In genomic region chr19:58581227-58582141, GRCh38 we compare ENCODE assay signal across 8 cellular contexts. TPM values are rescaled to one million over a fixed set of nuclear protein-coding genes. Genes with fewer than 3 reads are reported as not detected.
DNase-seq lines count a peak whose midpoint lies in the region; ATAC-seq and TF ChIP-seq lines count a peak whose summit lies in the region.

No MANE protein-coding gene starts in this region.

- DNase-seq in Caco-2 (peak; percentile 43 to 58), dedifferentiated amniotic fluid mesenchymal stem cell (ENCODE audit: extremely low spot score) (peak; percentile 78), lung microvascular endothelial cell (ENCODE audit: low read depth in 2 of 2) (peak; percentile 92 to 93), NCI-H510A treated with DMSO at 0.1 percent for 48 hours (lab: John Stamatoyannopoulos, UW) (no peak), NCI-H82 (lab: John Stamatoyannopoulos, UW) (no peak)
- peak; percentile 85 for DNase-seq in activated CD4-positive, alpha-beta T cell treated with anti-CD3 and anti-CD28 coated beads for 1 hour
- DNase-seq in stimulated activated CD8-positive, alpha-beta memory T cell treated with anti-CD3 and anti-CD28 coated beads, Interleukin-12 subunit alpha, Interleukin-12 subunit beta, amount 100 ng/mL, for 24 hours (ENCODE audit: extremely low read depth) = peak; percentile 69

- CTCF ChIA-PET in Caco-2 (lab: Charles Lee) = no interaction called here

- POLR2A ChIA-PET in Caco-2 (lab: Charles Lee) = no interaction called here

- intact Hi-C loops in Caco-2 (cut with micrococcal nuclease; ENCODE audit: unreplicated experiment) = no loop called here

- ATAC-seq in HG02623 (IDR thresholded peaks at IDR 0.05; ENCODE audit: unreplicated experiment) = peak; percentile 47

- H3K4me3 Mint-ChIP-seq in Caco-2 (ENCODE audit: unreplicated experiment) = no peak overlapping the region

- H3K36me3 ChIP-seq in Caco-2 (ENCODE audit: control insufficient read depth, insufficient read depth, low read length) = no peaks in the 10 kb centered on the region; the same call in 1 of the 2 replicates

- H3K4me1 ChIP-seq in Caco-2 = no peaks in the 10 kb centered on the region

- H3K4me3 ChIP-seq in Caco-2 (ENCODE audit: low read depth, low read length) = no peak overlapping the region

- no peaks in the 10 kb centered on the region for H3K9me3 ChIP-seq in Caco-2

- H3K4me1 Mint-ChIP-seq in Caco-2 (ENCODE audit: low read depth, unreplicated experiment) = no peaks in the 10 kb centered on the region

- peaks cover 18% of the 10 kb centered on the region for H3K36me3 Mint-ChIP-seq in Caco-2 (ENCODE audit: insufficient read depth, unreplicated experiment)

- no TSS peak for BruUV-seq in Caco-2 (replicated peaks; lab: Mats Ljungman, UMichigan)

- no peak overlapping the region for H3K27ac Mint-ChIP-seq in Caco-2 (ENCODE audit: unreplicated experiment)

- no peaks in the 10 kb centered on the region for H3K27me3 Mint-ChIP-seq in Caco-2 (ENCODE audit: insufficient read depth, unreplicated experiment)

- no peaks in the 10 kb centered on the region for H3K27me3 ChIP-seq in Caco-2 (replicated peaks; ENCODE audit: control insufficient read depth, insufficient read depth, low read length)

- no peaks in the 10 kb centered on the region for H3K9me3 Mint-ChIP-seq in Caco-2 (ENCODE audit: unreplicated experiment)

- TF ChIP-seq CTCF in Caco-2 (IDR thresholded peaks at IDR 0.05; ENCODE audit: insufficient read depth in 1 of 2, low read depth in 1 of 2, low read length in 1 of 2, severe bottlenecking in 1 of 2, unreplicated experiment in 1 of 2) = peak in 1 of 2 experiments; percentile 23

RNA-seq across cellular contexts. Expression of gene MZF1, which starts 8.3 kb away (rescaled TPM):
- total RNA-seq in Caco-2 (2022) = 20.4 and 25.6 TPM in 2 replicates
- 5.4 and 7.5 TPM in 2 replicates for total RNA-seq in lung microvascular endothelial cell

RNA-seq across cellular contexts. Expression of gene UBE2M, which starts 23.1 kb away (rescaled TPM):
- 133 and 139 TPM in 2 replicates for total RNA-seq in Caco-2 (2022)
- total RNA-seq in lung microvascular endothelial cell = 50.1 and 66.7 TPM in 2 replicates

RNA-seq across cellular contexts. Expression of gene CHMP2A, which starts 26.6 kb away (rescaled TPM):
- 110 and 112 TPM in 2 replicates for total RNA-seq in Caco-2 (2022)
- total RNA-seq in lung microvascular endothelial cell = 86.1 and 93.5 TPM in 2 replicates

RNA-seq across cellular contexts. Expression of gene TRIM28, which starts 37.6 kb away (rescaled TPM):
- total RNA-seq in Caco-2 (2022) (837 and 863 TPM in 2 replicates), lung microvascular endothelial cell (275 and 278 TPM in 2 replicates)

Comparison
In these comparisons a context has a peak if more than half of its experiments do, and no peak if none do; other contexts are left out.
1. DNase-seq: peak in Caco-2 (2 of 2), activated CD4-positive, alpha-beta T cell treated with anti-CD3 and anti-CD28 coated beads for 1 hour (single experiment), dedifferentiated amniotic fluid mesenchymal stem cell (single experiment), lung microvascular endothelial cell (2 of 2) and stimulated activated CD8-positive, alpha-beta memory T cell treated with anti-CD3 and anti-CD28 coated beads, Interleukin-12 subunit alpha, Interleukin-12 subunit beta, amount 100 ng/mL, for 24 hours (single experiment); none in NCI-H510A treated with DMSO at 0.1 percent for 48 hours (single experiment) and NCI-H82 (single experiment).